Comparison of ENCODE assay signal across 12 cellular contexts in genomic region chr2:36973320-36973719, GRCh38.
"Had no signal": no experiment of that assay in that cellular context is flagged by ENCODE, and none has a peak within 500 bp of the region (broad histone marks: within the 10 kb centered on the region; RNA-seq: fewer than 3 reads in every experiment).

No MANE protein-coding gene starts in this region.

- H3K27me3 Mint-ChIP-seq: progenitor cell of endocrine pancreas; stimulated activated naive CD8-positive, alpha-beta T cell treated with anti-CD3 and anti-CD28 coated beads, Interleukin-15, amount 100 ng/mL, for 72 hours had no signal

- H3K9me3 Mint-ChIP-seq: activated naive CD4-positive, alpha-beta T cell treated with anti-CD3 and anti-CD28 coated beads, Interleukin-2, amount 10 ng/mL, durations not matched to agents 7 days and 5 days; nephron; stimulated activated naive CD8-positive, alpha-beta T cell treated with anti-CD3 and anti-CD28 coated beads, Interleukin-15, amount 100 ng/mL, for 72 hours had no signal

- H3K4me1 ChIP-seq: upper lobe of right lung had no signal

- H3K27ac Mint-ChIP-seq: activated naive CD4-positive, alpha-beta T cell treated with anti-CD3 and anti-CD28 coated beads, Interleukin-2, amount 10 ng/mL, durations not matched to agents 7 days and 5 days; nephron; progenitor cell of endocrine pancreas; stimulated activated naive CD8-positive, alpha-beta T cell treated with anti-CD3 and anti-CD28 coated beads, Interleukin-15, amount 100 ng/mL, for 72 hours had no signal

- H3K36me3 ChIP-seq: esophagus squamous epithelium, thoracic aorta, upper lobe of right lung had no signal

- DNase-seq: activated CD4-positive, alpha-beta T cell treated with anti-CD3 and anti-CD28 coated beads, Interleukin-2, amount 50 U/mL, for 4 hours; activated CD4-positive, CD25-positive, alpha-beta regulatory T cell treated with anti-CD3 and anti-CD28 coated beads, Interleukin-2, amount 50 U/mL, for 72 hours; activated naive CD4-positive, alpha-beta T cell treated with anti-CD3 and anti-CD28 coated beads, Interleukin-2, amount 10 ng/mL, durations not matched to agents 7 days and 5 days; esophagus squamous epithelium; foreskin fibroblast; stimulated activated naive CD8-positive, alpha-beta T cell treated with anti-CD3 and anti-CD28 coated beads, Interleukin-15, amount 100 ng/mL, for 72 hours; SW 1271; upper lobe of right lung had no signal

- ATAC-seq: sciatic nerve; stimulated activated naive CD8-positive, alpha-beta T cell treated with anti-CD3 and anti-CD28 coated beads, Interleukin-15, amount 100 ng/mL, for 72 hours; upper lobe of right lung had no signal

- H3K9me3 ChIP-seq: esophagus squamous epithelium, thoracic aorta, upper lobe of right lung had no signal

- H3K27me3 ChIP-seq: esophagus squamous epithelium, upper lobe of right lung had no signal

- H3K27ac ChIP-seq: esophagus squamous epithelium, thoracic aorta, upper lobe of right lung had no signal

- H3K4me3 ChIP-seq: esophagus squamous epithelium, thoracic aorta, upper lobe of right lung had no signal

- H3K4me3 Mint-ChIP-seq: activated naive CD4-positive, alpha-beta T cell treated with anti-CD3 and anti-CD28 coated beads, Interleukin-2, amount 10 ng/mL, durations not matched to agents 7 days and 5 days; nephron; stimulated activated naive CD8-positive, alpha-beta T cell treated with anti-CD3 and anti-CD28 coated beads, Interleukin-15, amount 100 ng/mL, for 72 hours had no signal
